ENCODE assay signal across 15 cellular contexts in the genomic region with DNA sequence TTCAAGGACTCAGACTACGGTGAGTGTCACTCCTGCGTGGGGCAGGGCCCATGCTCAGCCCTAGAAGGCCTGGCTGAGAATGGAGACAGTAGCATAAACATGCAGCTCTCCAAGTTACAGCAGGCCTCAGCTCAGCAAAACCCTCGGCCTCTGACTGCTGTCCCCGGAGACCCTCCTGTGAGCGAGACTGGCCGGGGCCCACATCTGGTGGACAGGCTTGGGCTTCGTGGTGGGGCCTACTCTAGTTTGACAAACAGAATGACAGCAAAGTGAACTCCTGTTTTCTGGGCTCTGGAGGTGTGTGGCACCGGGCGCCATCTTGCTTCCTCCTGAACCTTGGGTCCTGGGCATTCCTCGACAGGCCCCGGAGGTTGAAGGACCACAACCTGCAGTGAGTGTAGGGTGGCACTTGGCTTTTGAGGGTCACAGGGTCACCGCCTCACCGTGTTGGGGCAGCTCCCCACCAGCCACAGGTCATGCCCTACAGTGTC.
A peak's percentile ranks its signal among the peaks of the same experiment; 100 is the strongest.
DNase-seq lines count a peak whose midpoint lies in the region; ATAC-seq, FAIRE-seq and TF ChIP-seq lines count a peak whose summit lies in the region.
"Had no signal": no experiment of that assay in that cellular context is flagged by ENCODE, and none has a peak within 500 bp of the region (broad histone marks: within the 10 kb centered on the region; RNA-seq: fewer than 3 reads in every experiment).

No MANE protein-coding gene starts in this region.

- H3K36me3 ChIP-seq in right lobe of liver (peaks cover 0 to 18% (median 0%) of the 10 kb centered on the region in 4 donors), HepG2 (replicated peaks in 1 of 2; ENCODE audit: control insufficient read depth in 1 of 2, insufficient read depth in 2 of 2, low read length in 2 of 2) (peaks cover 0 to 4% of the 10 kb centered on the region in 2 experiments; a peak in 3 of 5 replicates), uterus (no peaks in the 10 kb centered on the region)

- H3K4me2 ChIP-seq in HepG2 (ENCODE audit: low read depth, low read length): no peak overlapping the region
- H3K4me2 ChIP-seq: hepatocyte had no signal

- H3K9ac ChIP-seq in HepG2 (ENCODE audit: insufficient read depth, low read depth, low read length): no peak overlapping the region

- WGBS in right lobe of liver (ENCODE audit: insufficient coverage, low coverage, low lambda C conversion rate, missing lambda C conversion rate): no CpG with 5 or more reads among the region's 13 CpGs
- 100% methylated on average over 3 of the region's 13 CpGs for WGBS in HepG2 (ENCODE audit: low lambda C conversion rate)

- peaks cover 6 to 21% of the 10 kb centered on the region in 2 donors for H3K4me1 Mint-ChIP-seq in natural killer cell

- POLR2A ChIA-PET in HepG2 (lab: Yijun Ruan, JAX): no interaction called here

- no peak overlapping the region for H3K4me3 ChIP-seq in right lobe of liver
- H3K4me3 ChIP-seq in HepG2 (replicated peaks in 1 of 3; ENCODE audit: insufficient read depth in 1 of 3, low read depth in 2 of 3, low read length in 3 of 3): no peak overlapping the region
- H3K4me3 ChIP-seq in coronary artery: no peak overlapping the region
- H3K4me3 ChIP-seq in uterus: no peak overlapping the region
- H3K4me3 ChIP-seq: esophagus squamous epithelium, hepatocyte had no signal

- intact Hi-C loops in right lobe of liver (cut with DNase I) (no loop called here), HepG2 (cut with micrococcal nuclease; ENCODE audit: unreplicated experiment) (no loop called here), natural killer cell (cut with micrococcal nuclease) (no loop called here), uterus (cut with DNase I; ENCODE audit: low total_unique reads) (no loop called here)

- BruUV-seq in HepG2 (replicated peaks; lab: Mats Ljungman, UMichigan): no TSS peak

- no peak for TF ChIP-seq POLR2A in right lobe of liver (IDR thresholded peaks at IDR 0.05)
- no peak for TF ChIP-seq POLR2A in HepG2 (IDR thresholded peaks at IDR 0.05; ENCODE audit: insufficient read depth in 1 of 2, low read depth in 2 of 2, low read length in 2 of 2)
- TF ChIP-seq POLR2A in uterus (IDR thresholded peaks at IDR 0.05): no peak
- no peak for TF ChIP-seq POLR2A in H54 (IDR thresholded peaks at IDR 0.05; ENCODE audit: low read depth, low read length)

- H3K4me1 ChIP-seq in right lobe of liver (no peaks in the 10 kb centered on the region), HepG2 (ENCODE audit: insufficient read depth, low read length) (no peaks in the 10 kb centered on the region), uterus (no peaks in the 10 kb centered on the region)
- H3K4me1 ChIP-seq: esophagus squamous epithelium had no signal

- no peaks in the 10 kb centered on the region for H4K20me1 ChIP-seq in HepG2 (ENCODE audit: insufficient read depth, low read length)

- no peaks in the 10 kb centered on the region for H3K27me3 ChIP-seq in right lobe of liver
- H3K27me3 ChIP-seq in HepG2 (ENCODE audit: control insufficient read depth in 1 of 2, insufficient read depth in 2 of 2, low read length in 2 of 2): no peaks in the 10 kb centered on the region
- no peaks in the 10 kb centered on the region for H3K27me3 ChIP-seq in uterus
- H3K27me3 ChIP-seq: esophagus squamous epithelium, hepatocyte had no signal

- no peak for ATAC-seq in right lobe of liver
- no peak for ATAC-seq in HepG2
- ATAC-seq in natural killer cell: no peak
- ATAC-seq in GM21619 (IDR thresholded peaks at IDR 0.05; ENCODE audit: unreplicated experiment): no peak
- ATAC-seq: T-helper 17 cell had no signal

- in situ Hi-C loops in HepG2 (cut with HindIII; ENCODE audit: extremely low pct_ligation_motif_present, low pct_unique_long_range_greater_than_20kb): no loop called here

- no peak for TF ChIP-seq RAD21 in HepG2 (CRISPR knock-in tag; IDR thresholded peaks at IDR 0.05)

- H3K27ac ChIP-seq in right lobe of liver (no peak overlapping the region), HepG2 (ENCODE audit: extremely low read length, insufficient read depth, low read length) (no peak overlapping the region), coronary artery (no peak overlapping the region), uterus (no peak overlapping the region)
- H3K27ac ChIP-seq: esophagus squamous epithelium, hepatocyte had no signal

- no peaks in the 10 kb centered on the region for H3K79me2 ChIP-seq in HepG2 (ENCODE audit: insufficient read depth, low read length)
- H3K79me2 ChIP-seq: hepatocyte had no signal

- no peak overlapping the region for H3K27ac Mint-ChIP-seq in natural killer cell
- H3K27ac Mint-ChIP-seq: T-helper 17 cell had no signal

- H3K4me3 Mint-ChIP-seq in natural killer cell: no peak overlapping the region
- H3K4me3 Mint-ChIP-seq: T-helper 17 cell had no signal

- DNase-seq in right lobe of liver (peak in 2 of 3 donors; percentile 12 to 31), HepG2 (ENCODE audit: low spot score) (no peak), coronary artery (ENCODE audit: low spot score) (peak; percentile 70), natural killer cell (peak; percentile 14), uterus (peak; percentile 6 to 13), H54 (ENCODE audit: insufficient read length, low spot score) (no peak), GM03348 (ENCODE audit: low spot score) (no peak)
- DNase-seq: AML-193, dermis blood vessel endothelial cell, esophagus squamous epithelium, NCI-H1436 treated with DMSO at 0.1 percent for 48 hours had no signal

- FAIRE-seq in HepG2 (lab: Jason Lieb, UNC) (no peak), H54 (lab: Jason Lieb, UNC) (no peak)
- FAIRE-seq: GM18507 had no signal

- no peak overlapping the region for H2AFZ ChIP-seq in HepG2 (ENCODE audit: low read length)
- H2AFZ ChIP-seq: hepatocyte had no signal

- H3K36me3 Mint-ChIP-seq in natural killer cell: no peaks in the 10 kb centered on the region

- CTCF ChIA-PET in HepG2 (lab: Yijun Ruan, JAX; ENCODE audit: low intra/inter-chr PET ratio, low total read pairs): no interaction called here

- TF ChIP-seq EP300 in HepG2 (IDR thresholded peaks at IDR 0.05; ENCODE audit: low read depth in 2 of 2, low read length in 2 of 2) (no peak), HepG2 (CRISPR knock-in tag; IDR thresholded peaks at IDR 0.05; ENCODE audit: borderline replicate concordance) (no peak)

- H3K27me3 Mint-ChIP-seq in natural killer cell (ENCODE audit: low read depth in 2 of 2): no peaks in the 10 kb centered on the region
- H3K27me3 Mint-ChIP-seq: T-helper 17 cell had no signal

- no peak for TF ChIP-seq CTCF in right lobe of liver (IDR thresholded peaks at IDR 0.05)
- TF ChIP-seq CTCF in HepG2 (CRISPR knock-in tag; IDR thresholded peaks at IDR 0.05): no peak
- TF ChIP-seq CTCF in coronary artery (IDR thresholded peaks at IDR 0.05): no peak
- TF ChIP-seq CTCF in natural killer cell (IDR thresholded peaks at IDR 0.05): no peak
- TF ChIP-seq CTCF in uterus (IDR thresholded peaks at IDR 0.05): no peak

- H3K9me3 Mint-ChIP-seq in natural killer cell: no peaks in the 10 kb centered on the region

- no peaks in the 10 kb centered on the region for H3K9me3 ChIP-seq in right lobe of liver
- H3K9me3 ChIP-seq in HepG2 (ENCODE audit: low read length): no peaks in the 10 kb centered on the region
- no peaks in the 10 kb centered on the region for H3K9me3 ChIP-seq in uterus
- H3K9me3 ChIP-seq: esophagus squamous epithelium had no signal

TF ChIP-seq in HepG2, 621 proteins besides CTCF, POLR2A, EP300 and RAD21:
- TF ChIP-seq ZBTB38 (CRISPR knock-in tag; IDR thresholded peaks at IDR 0.05) (no peak), SRSF1 (optimal IDR thresholded peaks at IDR 0.05; ENCODE audit: low read depth, low read length) (no peak), ZNF432 (CRISPR knock-in tag; IDR thresholded peaks at IDR 0.05; ENCODE audit: borderline replicate concordance) (no peak), NCOA2 (CRISPR knock-in tag; IDR thresholded peaks at IDR 0.05) (no peak), PHB2 (IDR thresholded peaks at IDR 0.05; ENCODE audit: partially characterized antibody) (no peak), RARG (CRISPR knock-in tag; IDR thresholded peaks at IDR 0.05; ENCODE audit: low read depth) (no peak), ZNF292 (CRISPR knock-in tag; IDR thresholded peaks at IDR 0.05; ENCODE audit: borderline replicate concordance, low read depth) (no peak), PAWR (CRISPR knock-in tag; IDR thresholded peaks at IDR 0.05; ENCODE audit: borderline replicate concordance) (no peak), GTF2F1 (IDR thresholded peaks at IDR 0.05; ENCODE audit: low read length) (no peak), FOXO1 (CRISPR knock-in tag; IDR thresholded peaks at IDR 0.05) (no peak)

Comparison
In these comparisons a context has a peak if more than half of its experiments do, and no peak if none do; other contexts are left out.
1. DNase-seq: peak in right lobe of liver (2 of 3), coronary artery (single experiment), natural killer cell (single experiment) and uterus (2 of 2); none in HepG2 (single experiment), H54 (single experiment) and GM03348 (single experiment).